1 cellular context compared by ENCODE assay signal in genomic region chr2:63059434-63060078, GRCh38.
TF ChIP-seq lines count a peak whose summit lies in the region.

No MANE protein-coding gene starts in this region.

TF ChIP-seq in neural cell, 6 proteins besides CTCF, POLR2A, EP300 and RAD21 (continued from another document):
- TF ChIP-seq, protein P1, sequence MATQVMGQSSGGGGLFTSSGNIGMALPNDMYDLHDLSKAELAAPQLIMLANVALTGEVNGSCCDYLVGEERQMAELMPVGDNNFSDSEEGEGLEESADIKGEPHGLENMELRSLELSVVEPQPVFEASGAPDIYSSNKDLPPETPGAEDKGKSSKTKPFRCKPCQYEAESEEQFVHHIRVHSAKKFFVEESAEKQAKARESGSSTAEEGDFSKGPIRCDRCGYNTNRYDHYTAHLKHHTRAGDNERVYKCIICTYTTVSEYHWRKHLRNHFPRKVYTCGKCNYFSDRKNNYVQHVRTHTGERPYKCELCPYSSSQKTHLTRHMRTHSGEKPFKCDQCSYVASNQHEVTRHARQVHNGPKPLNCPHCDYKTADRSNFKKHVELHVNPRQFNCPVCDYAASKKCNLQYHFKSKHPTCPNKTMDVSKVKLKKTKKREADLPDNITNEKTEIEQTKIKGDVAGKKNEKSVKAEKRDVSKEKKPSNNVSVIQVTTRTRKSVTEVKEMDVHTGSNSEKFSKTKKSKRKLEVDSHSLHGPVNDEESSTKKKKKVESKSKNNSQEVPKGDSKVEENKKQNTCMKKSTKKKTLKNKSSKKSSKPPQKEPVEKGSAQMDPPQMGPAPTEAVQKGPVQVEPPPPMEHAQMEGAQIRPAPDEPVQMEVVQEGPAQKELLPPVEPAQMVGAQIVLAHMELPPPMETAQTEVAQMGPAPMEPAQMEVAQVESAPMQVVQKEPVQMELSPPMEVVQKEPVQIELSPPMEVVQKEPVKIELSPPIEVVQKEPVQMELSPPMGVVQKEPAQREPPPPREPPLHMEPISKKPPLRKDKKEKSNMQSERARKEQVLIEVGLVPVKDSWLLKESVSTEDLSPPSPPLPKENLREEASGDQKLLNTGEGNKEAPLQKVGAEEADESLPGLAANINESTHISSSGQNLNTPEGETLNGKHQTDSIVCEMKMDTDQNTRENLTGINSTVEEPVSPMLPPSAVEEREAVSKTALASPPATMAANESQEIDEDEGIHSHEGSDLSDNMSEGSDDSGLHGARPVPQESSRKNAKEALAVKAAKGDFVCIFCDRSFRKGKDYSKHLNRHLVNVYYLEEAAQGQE (IDR thresholded peaks at IDR 0.05; ENCODE audit: borderline replicate concordance), result no peak
